In genomic region chr10:73940634-73941221, GRCh38 we compare ENCODE assay signal across 8 cellular contexts. TPM values are rescaled to one million over a fixed set of nuclear protein-coding genes. Genes with fewer than 3 reads are reported as not detected.
DNase-seq lines count a peak whose midpoint lies in the region; ATAC-seq, FAIRE-seq and TF ChIP-seq lines count a peak whose summit lies in the region.

No MANE protein-coding gene starts in this region.

- CTCF ChIA-PET in CD8-positive, alpha-beta T cell (lab: Charles Lee) = interaction anchor here (0.6 to 16.3 kb wide), 60 partner anchors 9 to 294 kb away, joined by 3 to 618 read pairs (median 6); partner anchors contain the start of gene CAMK2G

- H3K27me3 ChIP-seq in CD8-positive, alpha-beta T cell (ENCODE audit: insufficient read depth, low read length) = no peaks in the 10 kb centered on the region
- H3K27me3 ChIP-seq in MM.1S (replicated peaks; ENCODE audit: insufficient read depth, low read length) (no peaks in the 10 kb centered on the region), bronchial epithelial cell (ENCODE audit: control insufficient read depth, insufficient read depth, low read length) (no peaks in the 10 kb centered on the region)

- no peaks in the 10 kb centered on the region for H4K20me1 ChIP-seq in MM.1S (ENCODE audit: insufficient read depth, low read length)

- POLR2A ChIA-PET in CD8-positive, alpha-beta T cell (lab: Charles Lee) = interaction anchor here (2.1 to 2.3 kb wide), 2 partner anchors 55 to 61 kb away, joined by 9 to 13 read pairs; no protein-coding TSS in a partner anchor

- TF ChIP-seq CTCF in CD8-positive, alpha-beta T cell (IDR thresholded peaks at IDR 0.05) = peak; percentile 95
- peak; percentile 95 for TF ChIP-seq CTCF in MM.1S (IDR thresholded peaks at IDR 0.05; ENCODE audit: low read length)
- TF ChIP-seq CTCF in bronchial epithelial cell (IDR thresholded peaks at IDR 0.05; ENCODE audit: insufficient read depth, low read length, severe bottlenecking) = peak; percentile 89
- TF ChIP-seq CTCF in kidney (IDR thresholded peaks at IDR 0.05; ENCODE audit: borderline replicate concordance, extremely low read depth, insufficient read depth) = peak; percentile 90

- H2AFZ ChIP-seq in MM.1S (ENCODE audit: low read length) = peak overlapping the region; percentile 59

- H3K9ac ChIP-seq in MM.1S (ENCODE audit: low read length) = peak overlapping the region; percentile 42; the same call in 1 of the 2 replicates
- peak overlapping the region in 1 of 2 donors; percentile 67 for H3K9ac ChIP-seq in kidney (ENCODE audit: low read length in 2 of 2)

- peaks cover 4% of the 10 kb centered on the region for H3K4me1 ChIP-seq in CD8-positive, alpha-beta T cell (ENCODE audit: insufficient read depth, low read length)
- H3K4me1 ChIP-seq in MM.1S (ENCODE audit: low read length) = no peaks in the 10 kb centered on the region
- peaks cover 5 to 8% of the 10 kb centered on the region in 2 donors for H3K4me1 ChIP-seq in kidney (ENCODE audit: control insufficient read depth in 1 of 2, insufficient read depth in 1 of 2, low read depth in 1 of 2, low read length in 2 of 2)

- no peaks in the 10 kb centered on the region for H3K27me3 Mint-ChIP-seq in CD8-positive, alpha-beta T cell (ENCODE audit: low read depth)

- H3K4me2 ChIP-seq in MM.1S (ENCODE audit: low read depth, low read length) = peak overlapping the region; percentile 57

- H3K27ac ChIP-seq in CD8-positive, alpha-beta T cell (ENCODE audit: low read depth, low read length) = no peak overlapping the region
- H3K27ac ChIP-seq in MM.1S (ENCODE audit: low read length) (no peak overlapping the region), kidney (ENCODE audit: low read depth in 2 of 2, low read length in 2 of 2) (peak overlapping the region in 1 of 2 donors; percentile 17)

- intact Hi-C loops in CD8-positive, alpha-beta T cell (cut with DNase I, micrococcal nuclease) = loop anchor here (1.0 to 2.0 kb wide), 3 partner anchors 54 to 412 kb away; no protein-coding TSS in a partner anchor
- intact Hi-C loops in kidney (cut with DNase I) = loop anchor here (10.0 kb wide), 1 partner anchor 56 kb away; no protein-coding TSS in a partner anchor

- H3K36me3 Mint-ChIP-seq in CD8-positive, alpha-beta T cell = no peaks in the 10 kb centered on the region

- H3K4me1 Mint-ChIP-seq in CD8-positive, alpha-beta T cell (ENCODE audit: low read depth) = peaks cover 6% of the 10 kb centered on the region

- H3K4me3 ChIP-seq in CD8-positive, alpha-beta T cell (ENCODE audit: low read depth, low read length) = no peak overlapping the region
- peak overlapping the region; percentile 53 for H3K4me3 ChIP-seq in MM.1S (ENCODE audit: low read length)
- no peak overlapping the region for H3K4me3 ChIP-seq in bronchial epithelial cell (ENCODE audit: low read depth, low read length)
- H3K4me3 ChIP-seq in kidney (ENCODE audit: low read length in 2 of 2) = peak overlapping the region; percentile 14 to 44

- no peaks in the 10 kb centered on the region for H3F3A ChIP-seq in MM.1S (ENCODE audit: insufficient read depth, low read length)

- H3K27ac Mint-ChIP-seq in CD8-positive, alpha-beta T cell = no peak overlapping the region

- ATAC-seq in CD8-positive, alpha-beta T cell = peak; percentile 100
- ATAC-seq in GM21515 (IDR thresholded peaks at IDR 0.05; ENCODE audit: unreplicated experiment) = peak; percentile 66

- no peaks in the 10 kb centered on the region for H3K9me3 Mint-ChIP-seq in CD8-positive, alpha-beta T cell

- no peaks in the 10 kb centered on the region for H3K9me2 ChIP-seq in MM.1S (replicated peaks; ENCODE audit: insufficient read depth, low read length)

- H3K4me3 Mint-ChIP-seq in CD8-positive, alpha-beta T cell = peak overlapping the region; percentile 37

- no peaks in the 10 kb centered on the region for H3K9me3 ChIP-seq in CD8-positive, alpha-beta T cell (ENCODE audit: low read length)
- no peaks in the 10 kb centered on the region for H3K9me3 ChIP-seq in MM.1S (replicated peaks; ENCODE audit: insufficient read depth, low read length)
- no peaks in the 10 kb centered on the region for H3K9me3 ChIP-seq in kidney (ENCODE audit: control insufficient read depth in 1 of 2, low read length in 2 of 2)

- no peaks in the 10 kb centered on the region for H3K36me3 ChIP-seq in CD8-positive, alpha-beta T cell (ENCODE audit: insufficient read depth, low read length)
- H3K36me3 ChIP-seq in MM.1S (replicated peaks; ENCODE audit: insufficient read depth, low read length) (no peaks in the 10 kb centered on the region), bronchial epithelial cell (ENCODE audit: control insufficient read depth, insufficient read depth, low read length) (no peaks in the 10 kb centered on the region), kidney (ENCODE audit: control insufficient read depth in 1 of 2, insufficient read depth in 2 of 2, low read length in 2 of 2) (no peaks in the 10 kb centered on the region)

- H3K79me2 ChIP-seq in MM.1S (ENCODE audit: low read length) = no peaks in the 10 kb centered on the region

- FAIRE-seq in bronchial epithelial cell (lab: Jason Lieb, UNC) (no peak), kidney (lab: Jason Lieb, UNC) (no peak)

- DNase-seq in CD8-positive, alpha-beta T cell = peak; percentile 71 to 91 (median 81)
- DNase-seq in MM.1S (peak; percentile 69), bronchial epithelial cell (ENCODE audit: low read depth) (peak; percentile 29), kidney (peak; percentile 94), DMS114 treated with DMSO at 0.1 percent for 48 hours (lab: John Stamatoyannopoulos, UW; ENCODE audit: unreplicated experiment) (no peak)
- DNase-seq in activated CD4-positive, CD25-positive, alpha-beta regulatory T cell (lab: John Stamatoyannopoulos, UW) = peak; percentile 69 to 86 (median 76)
- DNase-seq in stimulated activated CD4-positive, alpha-beta T cell treated with anti-CD3 and anti-CD28 coated beads, Interleukin-15, amount 100 ng/mL, for 24 hours = peak; percentile 90

RNA-seq across cellular contexts. Expression of gene PLAU, which starts 29.8 kb away (rescaled TPM):
- under 1 TPM in 1 of 2 experiments, not detected in 1; 0.11 TPM for total RNA-seq in CD8-positive, alpha-beta T cell
- total RNA-seq in bronchial epithelial cell (26.3 and 30.0 TPM in 2 replicates), kidney (40.8 TPM)
- polyA plus RNA-seq in kidney (ENCODE audit: insufficient read depth, low read depth, low replicate concordance) = 82.5 TPM

RNA-seq across cellular contexts. Expression of gene VCL, which starts 57.2 kb away (rescaled TPM):
- total RNA-seq in CD8-positive, alpha-beta T cell = 1 to 10 TPM; 6.6 to 9.4 TPM
- total RNA-seq in bronchial epithelial cell = 40.8 and 52.6 TPM in 2 replicates
- total RNA-seq in kidney = 167 TPM
- 23.8 TPM for polyA plus RNA-seq in kidney (ENCODE audit: insufficient read depth, low read depth, low replicate concordance)

Comparison
In these comparisons a context has a peak if more than half of its experiments do, and no peak if none do; other contexts are left out.
1. H3K4me3 ChIP-seq: peak in MM.1S (single experiment) and kidney (2 of 2); none in CD8-positive, alpha-beta T cell (single experiment) and bronchial epithelial cell (single experiment).
2. RNA of gene PLAU, which starts 29.8 kb away (total RNA-seq): 40.8 TPM in kidney (single experiment) and 26.3 to 30.0 TPM in bronchial epithelial cell; 0.11 TPM in CD8-positive, alpha-beta T cell; every median in the first group is over 10 times any median in the second.
3. Peak in every context shown above with its lines, with median percentiles within 50 percentile points of each other: CTCF ChIP-seq.